ENCODE assay signal across 21 cellular contexts in genomic region chr7:139763330-139763729, GRCh38. TPM values are rescaled to one million over a fixed set of nuclear protein-coding genes. Genes with fewer than 3 reads are reported as not detected.
DNase-seq lines count a peak whose midpoint lies in the region; ATAC-seq and TF ChIP-seq lines count a peak whose summit lies in the region.
"Had no signal": no experiment of that assay in that cellular context is flagged by ENCODE, and none has a peak within 500 bp of the region (broad histone marks: within the 10 kb centered on the region; RNA-seq: fewer than 3 reads in every experiment).

No MANE protein-coding gene starts in this region.

- H3K9me3 Mint-ChIP-seq in HFFc6 (no peaks in the 10 kb centered on the region), chondrocyte (ENCODE audit: low read depth) (no peaks in the 10 kb centered on the region)
- H3K9me3 Mint-ChIP-seq in natural killer cell treated with Interleukin-12 subunit alpha and Interleukin-12 subunit beta and Interleukin-15 and Interleukin-18, amount 100 ng/mL, for 72 hours: no peaks in the 10 kb centered on the region
- no peaks in the 10 kb centered on the region for H3K9me3 Mint-ChIP-seq in stimulated activated naive B cell treated with anti-CD40 and anti-IgM and Interleukin-4, amounts not matched to agents 10 μg/mL and 1 μg/mL and 100 μg/mL, for 72 hours
- H3K9me3 Mint-ChIP-seq: stimulated activated effector memory CD8-positive, alpha-beta T cell treated with anti-CD3 and anti-CD28 coated beads, Interleukin-12 subunit alpha, Interleukin-12 subunit beta, amount 100 ng/mL, for 72 hours had no signal

- H3K4me3 Mint-ChIP-seq in HFFc6 (0 out of 2 replicates have a peak overlapping the region, but pooled peaks have one; percentile 1), chondrocyte (ENCODE audit: unreplicated experiment) (no peak overlapping the region)
- H3K4me3 Mint-ChIP-seq in natural killer cell treated with Interleukin-12 subunit alpha and Interleukin-12 subunit beta and Interleukin-15 and Interleukin-18, amount 100 ng/mL, for 72 hours: no peak overlapping the region
- H3K4me3 Mint-ChIP-seq in stimulated activated naive B cell treated with anti-CD40 and anti-IgM and Interleukin-4, amounts not matched to agents 10 μg/mL and 1 μg/mL and 100 μg/mL, for 72 hours: no peak overlapping the region
- H3K4me3 Mint-ChIP-seq: neural progenitor cell; stimulated activated effector memory CD8-positive, alpha-beta T cell treated with anti-CD3 and anti-CD28 coated beads, Interleukin-12 subunit alpha, Interleukin-12 subunit beta, amount 100 ng/mL, for 72 hours had no signal

- H3K4me1 Mint-ChIP-seq in HFFc6 (ENCODE audit: low read depth) (peaks cover 61% of the 10 kb centered on the region), chondrocyte (ENCODE audit: low read depth) (peaks cover 97% of the 10 kb centered on the region)
- H3K4me1 Mint-ChIP-seq in natural killer cell treated with Interleukin-12 subunit alpha and Interleukin-12 subunit beta and Interleukin-15 and Interleukin-18, amount 100 ng/mL, for 72 hours (ENCODE audit: low read depth in 2 of 2): peaks cover 77 to 79% of the 10 kb centered on the region in 2 donors
- peaks cover 48 to 73% of the 10 kb centered on the region in 2 donors for H3K4me1 Mint-ChIP-seq in stimulated activated naive B cell treated with anti-CD40 and anti-IgM and Interleukin-4, amounts not matched to agents 10 μg/mL and 1 μg/mL and 100 μg/mL, for 72 hours

- TF ChIP-seq CTCF in HFFc6 (IDR thresholded peaks at IDR 0.05): no peak
- no peak for TF ChIP-seq CTCF in chondrocyte (IDR thresholded peaks at IDR 0.05)

- H3K27ac Mint-ChIP-seq in HFFc6 (peak overlapping the region; percentile 40; the same call in 1 of the 2 replicates), chondrocyte (ENCODE audit: unreplicated experiment) (peak overlapping the region; percentile 85)
- peak overlapping the region; percentile 38 to 95 for H3K27ac Mint-ChIP-seq in natural killer cell treated with Interleukin-12 subunit alpha and Interleukin-12 subunit beta and Interleukin-15 and Interleukin-18, amount 100 ng/mL, for 72 hours
- H3K27ac Mint-ChIP-seq in stimulated activated naive B cell treated with anti-CD40 and anti-IgM and Interleukin-4, amounts not matched to agents 10 μg/mL and 1 μg/mL and 100 μg/mL, for 72 hours: no peak overlapping the region
- H3K27ac Mint-ChIP-seq: neural progenitor cell; stimulated activated effector memory CD8-positive, alpha-beta T cell treated with anti-CD3 and anti-CD28 coated beads, Interleukin-12 subunit alpha, Interleukin-12 subunit beta, amount 100 ng/mL, for 72 hours had no signal

- no peak for ATAC-seq in natural killer cell treated with Interleukin-12 subunit alpha and Interleukin-12 subunit beta and Interleukin-15 and Interleukin-18, amount 100 ng/mL, for 72 hours
- ATAC-seq in stimulated activated naive B cell treated with anti-CD40 and anti-IgM and Interleukin-4, amounts not matched to agents 10 μg/mL and 1 μg/mL and 100 μg/mL, for 72 hours (replicated peaks): no peak
- no peak for ATAC-seq in GM21360 (IDR thresholded peaks at IDR 0.05; ENCODE audit: unreplicated experiment)
- ATAC-seq: stimulated activated effector memory CD8-positive, alpha-beta T cell treated with anti-CD3 and anti-CD28 coated beads, Interleukin-12 subunit alpha, Interleukin-12 subunit beta, amount 100 ng/mL, for 72 hours had no signal

- H3K36me3 Mint-ChIP-seq in HFFc6 (ENCODE audit: low read depth) (peaks cover 21% of the 10 kb centered on the region), chondrocyte (ENCODE audit: low read depth) (peaks cover 7% of the 10 kb centered on the region)
- peaks cover 36% of the 10 kb centered on the region for H3K36me3 Mint-ChIP-seq in natural killer cell treated with Interleukin-12 subunit alpha and Interleukin-12 subunit beta and Interleukin-15 and Interleukin-18, amount 100 ng/mL, for 72 hours
- H3K36me3 Mint-ChIP-seq in stimulated activated naive B cell treated with anti-CD40 and anti-IgM and Interleukin-4, amounts not matched to agents 10 μg/mL and 1 μg/mL and 100 μg/mL, for 72 hours: peaks cover 37 to 48% of the 10 kb centered on the region in 2 donors

- H3K27me3 Mint-ChIP-seq in HFFc6 (ENCODE audit: insufficient read depth): peaks cover 2% of the 10 kb centered on the region; the same call in 1 of the 2 replicates
- no peaks in the 10 kb centered on the region for H3K27me3 Mint-ChIP-seq in chondrocyte (ENCODE audit: low read depth)
- no peaks in the 10 kb centered on the region for H3K27me3 Mint-ChIP-seq in natural killer cell treated with Interleukin-12 subunit alpha and Interleukin-12 subunit beta and Interleukin-15 and Interleukin-18, amount 100 ng/mL, for 72 hours
- no peaks in the 10 kb centered on the region for H3K27me3 Mint-ChIP-seq in stimulated activated naive B cell treated with anti-CD40 and anti-IgM and Interleukin-4, amounts not matched to agents 10 μg/mL and 1 μg/mL and 100 μg/mL, for 72 hours

- DNase-seq in AG20443 (ENCODE audit: low spot score): peak; percentile 31
- no peak for DNase-seq in HFFc6
- no peak for DNase-seq in chondrocyte (ENCODE audit: low spot score)
- no peak for DNase-seq in natural killer cell treated with Interleukin-12 subunit alpha and Interleukin-12 subunit beta and Interleukin-15 and Interleukin-18, amount 100 ng/mL, for 72 hours (ENCODE audit: low spot score)
- DNase-seq in stimulated activated naive B cell treated with anti-CD40 and anti-IgM and Interleukin-4, amounts not matched to agents 10 μg/mL and 1 μg/mL and 100 μg/mL, for 72 hours: no peak
- DNase-seq in COLO829 (ENCODE audit: low spot score): no peak
- DNase-seq in effector CD4-positive, alpha-beta T cell: no peak
- DNase-seq: activated gamma-delta T cell treated with Interleukin-2 at 50 U/mL for 16 hours; cerebellar nuclear complex; effector memory CD4-positive, alpha-beta T cell; hippocampal formation; kidney; NCI-H2171 treated with DMSO at 0.1 percent for 48 hours; PC-9; retina; stimulated activated CD4-positive, alpha-beta T cell treated with anti-CD3 and anti-CD28 coated beads, Interleukin-15, amount 100 ng/mL, for 24 hours; T-helper 9 cell; thyroid gland had no signal

RNA-seq across cellular contexts. Expression of gene HIPK2, which starts 14.5 kb away (rescaled TPM):
- 10 to 100 TPM; 14.6 to 33.4 (median 31.4) TPM for total RNA-seq in HFFc6 (2021; fragmentation: NEBNext Ultra II Directional; extraction: Animal tissue kit (Norgen Biotek cat#: 25700))
- total RNA-seq in chondrocyte: 71.2 to 75.6 TPM (median 72.3 TPM) in 3 replicates
- total RNA-seq in natural killer cell treated with Interleukin-12 subunit alpha and Interleukin-12 subunit beta and Interleukin-15 and Interleukin-18, amount 100 ng/mL, for 72 hours: 100 to 1,000 TPM; 152 to 245 TPM
